16 cellular contexts compared by ENCODE assay signal in the genomic region with DNA sequence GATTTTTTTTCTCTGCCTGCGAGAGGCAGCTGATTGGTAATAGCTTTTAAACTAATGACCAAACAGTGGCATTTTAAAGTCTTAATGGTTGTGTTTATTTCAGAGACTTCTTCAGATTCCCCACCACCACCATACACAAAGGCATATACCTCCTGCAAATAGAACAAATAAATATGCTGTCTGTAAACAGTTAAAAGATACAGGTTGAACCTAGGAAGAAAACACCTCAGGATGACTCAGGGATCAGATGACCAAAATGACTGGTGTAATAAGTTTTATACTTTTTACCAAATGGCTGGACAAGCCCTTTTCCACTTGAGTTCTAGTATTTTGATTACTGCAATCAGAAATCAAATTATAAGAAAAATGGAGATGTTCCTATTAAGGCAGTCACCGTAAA.
DNase-seq lines count a peak whose midpoint lies in the region; ATAC-seq and TF ChIP-seq lines count a peak whose summit lies in the region.
"Had no signal": no experiment of that assay in that cellular context is flagged by ENCODE, and none has a peak within 500 bp of the region (broad histone marks: within the 10 kb centered on the region; RNA-seq: fewer than 3 reads in every experiment).

No MANE protein-coding gene starts in this region.

- intact Hi-C loops in mammary epithelial cell (cut with micrococcal nuclease): no loop called here
- intact Hi-C loops in MCF 10A (cut with micrococcal nuclease): no loop called here

- CTCF ChIA-PET in mammary epithelial cell (lab: Charles Lee; ENCODE audit: low non-redundant PET): no interaction called here
- CTCF ChIA-PET in MCF 10A (lab: Yijun Ruan, JAX): interaction anchor here (1.9 kb wide), 1 partner anchor 18 kb away, joined by 8 read pairs; no protein-coding TSS in a partner anchor
- CTCF ChIA-PET in SK-N-SH (lab: Yijun Ruan, JAX): no interaction called here

- no peaks in the 10 kb centered on the region for H3K9me2 ChIP-seq in SK-N-SH

- H3K4me3 Mint-ChIP-seq in MCF 10A (ENCODE audit: unreplicated experiment) (no peak overlapping the region), brain (peak overlapping the region in 2 of 5 experiments; percentile 10 to 41)

- H3K4me3 ChIP-seq in mammary epithelial cell (replicated peaks in 1 of 3; ENCODE audit: insufficient read depth in 1 of 3, low read depth in 2 of 3, low read length in 3 of 3): no peak overlapping the region
- H3K4me3 ChIP-seq in SK-N-SH (ENCODE audit: low read depth in 2 of 2, low read length in 1 of 2): no peak overlapping the region
- H3K4me3 ChIP-seq: GM23248, PC-9 had no signal

- dilution Hi-C loops in mammary epithelial cell (cut with HindIII; ENCODE audit: low sequenced_read_pairs): no loop called here

- ATAC-seq in GM21529 (IDR thresholded peaks at IDR 0.05; ENCODE audit: unreplicated experiment): no peak

- H3K9me3 Mint-ChIP-seq in MCF 10A (ENCODE audit: unreplicated experiment) (no peaks in the 10 kb centered on the region), brain (no peaks in the 10 kb centered on the region)

- H3K4me1 ChIP-seq in mammary epithelial cell (ENCODE audit: insufficient read depth, low read length): no peaks in the 10 kb centered on the region
- no peaks in the 10 kb centered on the region; a peak in 3 of 4 replicates for H3K4me1 ChIP-seq in SK-N-SH (ENCODE audit: control insufficient read depth in 1 of 2, insufficient read depth in 2 of 2, low read depth in 1 of 2, low read length in 1 of 2)
- H3K4me1 ChIP-seq: BE2C had no signal

- 96% methylated on average over 2 of the region's 2 CpGs for WGBS in mammary epithelial cell (ENCODE audit: low coverage, missing lambda C conversion rate)
- 85% methylated on average over 2 of the region's 2 CpGs for WGBS in SK-N-SH (ENCODE audit: low lambda C conversion rate)

- H3K36me3 ChIP-seq in mammary epithelial cell (ENCODE audit: insufficient read depth, low read length) (no peaks in the 10 kb centered on the region), SK-N-SH (replicated peaks in 1 of 2; ENCODE audit: control insufficient read depth in 1 of 2, insufficient read depth in 2 of 2, low read length in 1 of 2) (peaks cover 7 to 12% of the 10 kb centered on the region in 2 experiments)

- TF ChIP-seq CTCF in mammary epithelial cell (conservative IDR thresholded peaks at IDR 0.05 in 1 of 2, IDR thresholded peaks at IDR 0.05 in 1 of 2; ENCODE audit: extremely low read depth in 1 of 2, insufficient read depth in 1 of 2, low read depth in 1 of 2, low read length in 2 of 2) (no peak), MCF 10A (IDR thresholded peaks at IDR 0.05; ENCODE audit: unreplicated experiment) (no peak), brain (conservative IDR thresholded peaks at IDR 0.05) (no peak), SK-N-SH (IDR thresholded peaks at IDR 0.05) (no peak)

- H3K27me3 Mint-ChIP-seq in MCF 10A (ENCODE audit: insufficient read depth, unreplicated experiment): no peaks in the 10 kb centered on the region
- H3K27me3 Mint-ChIP-seq in brain: no peaks in the 10 kb centered on the region

- H3K9ac ChIP-seq in mammary epithelial cell (ENCODE audit: insufficient read depth, low read length): no peak overlapping the region
- no peak overlapping the region for H3K9ac ChIP-seq in SK-N-SH
- H3K9ac ChIP-seq: GM23248 had no signal

- no peak overlapping the region for H3K27ac ChIP-seq in mammary epithelial cell (ENCODE audit: insufficient read depth, low read depth, low read length)
- no peak overlapping the region for H3K27ac ChIP-seq in SK-N-SH (ENCODE audit: low read depth in 2 of 2, low read length in 1 of 2)
- H3K27ac ChIP-seq: GM23248, PC-9 had no signal

- no TSS peak for BruUV-seq in mammary epithelial cell (replicated peaks; lab: Mats Ljungman, UMichigan)
- BruUV-seq in MCF 10A (replicated peaks; lab: Mats Ljungman, UMichigan): no TSS peak

- H3F3A ChIP-seq in SK-N-SH (replicated peaks; ENCODE audit: insufficient read depth): no peaks in the 10 kb centered on the region

- no peak overlapping the region for H3K27ac Mint-ChIP-seq in MCF 10A (ENCODE audit: low read depth, unreplicated experiment)
- H3K27ac Mint-ChIP-seq in brain: peak overlapping the region in 4 of 5 experiments; percentile 4 to 76 (median 59)

- H3K4me1 Mint-ChIP-seq in MCF 10A (ENCODE audit: insufficient read depth, unreplicated experiment) (no peaks in the 10 kb centered on the region), brain (peaks cover 54% of the 10 kb centered on the region)

- no peak overlapping the region for H2AFZ ChIP-seq in mammary epithelial cell (ENCODE audit: low read depth, low read length)
- no peak overlapping the region for H2AFZ ChIP-seq in SK-N-SH (ENCODE audit: low read depth)
- H2AFZ ChIP-seq: GM23248, PC-9 had no signal

- H3K36me3 Mint-ChIP-seq in MCF 10A (ENCODE audit: insufficient read depth, unreplicated experiment) (peaks cover 4% of the 10 kb centered on the region), brain (peaks cover 16% of the 10 kb centered on the region)

- peak; percentile 14 for DNase-seq in mammary epithelial cell
- DNase-seq in MCF 10A (ENCODE audit: unreplicated experiment): no peak
- DNase-seq in kidney tubule cell (ENCODE audit: low spot score): peak; percentile 13
- DNase-seq in activated CD8-positive, alpha-beta memory T cell treated with anti-CD3 and anti-CD28 coated beads for 24 hours: no peak
- DNase-seq in SK-N-SH: no peak
- DNase-seq: BE2C, GF-D8, GM23248, KBM-7, NCI-H526, PC-9, RPMI8226, SHP77, SW 1271 had no signal

- no peaks in the 10 kb centered on the region for H3K9me3 ChIP-seq in mammary epithelial cell (replicated peaks; ENCODE audit: insufficient read depth, low read length)
- H3K9me3 ChIP-seq in SK-N-SH: no peaks in the 10 kb centered on the region
- H3K9me3 ChIP-seq: BE2C had no signal

- POLR2A ChIA-PET in MCF 10A (lab: Yijun Ruan, JAX) (no interaction called here), SK-N-SH (lab: Yijun Ruan, JAX) (no interaction called here)

- H3K4me2 ChIP-seq in mammary epithelial cell (ENCODE audit: insufficient read depth, low read depth, low read length) (no peak overlapping the region), SK-N-SH (no peak overlapping the region)
- H3K4me2 ChIP-seq: PC-9 had no signal

- in situ Hi-C loops in mammary epithelial cell (cut with MboI; ENCODE audit: low sequenced_read_pairs in 2 of 2): no loop called here

- TF ChIP-seq EP300 in SK-N-SH (IDR thresholded peaks at IDR 0.05; ENCODE audit: borderline replicate concordance in 1 of 2, low read depth in 1 of 2, low read length in 1 of 2): no peak

- H4K20me1 ChIP-seq in mammary epithelial cell (ENCODE audit: insufficient read depth, low read length) (no peaks in the 10 kb centered on the region), SK-N-SH (ENCODE audit: insufficient read depth) (no peaks in the 10 kb centered on the region)

- no peaks in the 10 kb centered on the region for H3K79me2 ChIP-seq in mammary epithelial cell (ENCODE audit: insufficient read depth, low read length)
- H3K79me2 ChIP-seq in SK-N-SH (ENCODE audit: insufficient read depth): no peaks in the 10 kb centered on the region

- H3K27me3 ChIP-seq in mammary epithelial cell (ENCODE audit: insufficient read depth, low read length) (no peaks in the 10 kb centered on the region), SK-N-SH (ENCODE audit: insufficient read depth) (no peaks in the 10 kb centered on the region)
- H3K27me3 ChIP-seq: BE2C had no signal

- TF ChIP-seq RAD21 in SK-N-SH (IDR thresholded peaks at IDR 0.05; ENCODE audit: low read length): no peak

TF ChIP-seq in SK-N-SH, 30 proteins besides CTCF, POLR2A, EP300 and RAD21:
- TF ChIP-seq NRF1 (IDR thresholded peaks at IDR 0.05; ENCODE audit: low read depth, low read length) (no peak), JUND (IDR thresholded peaks at IDR 0.05) (no peak), RFX5 (IDR thresholded peaks at IDR 0.05; ENCODE audit: low read length) (no peak), ELF1 (IDR thresholded peaks at IDR 0.05) (no peak), CHD2 (IDR thresholded peaks at IDR 0.05; ENCODE audit: low read length, partially characterized antibody) (no peak)
- TF ChIP-seq, protein P1, sequence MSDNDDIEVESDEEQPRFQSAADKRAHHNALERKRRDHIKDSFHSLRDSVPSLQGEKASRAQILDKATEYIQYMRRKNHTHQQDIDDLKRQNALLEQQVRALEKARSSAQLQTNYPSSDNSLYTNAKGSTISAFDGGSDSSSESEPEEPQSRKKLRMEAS (IDR thresholded peaks at IDR 0.05; ENCODE audit: low read depth): no peak
- TF ChIP-seq, protein P2, sequence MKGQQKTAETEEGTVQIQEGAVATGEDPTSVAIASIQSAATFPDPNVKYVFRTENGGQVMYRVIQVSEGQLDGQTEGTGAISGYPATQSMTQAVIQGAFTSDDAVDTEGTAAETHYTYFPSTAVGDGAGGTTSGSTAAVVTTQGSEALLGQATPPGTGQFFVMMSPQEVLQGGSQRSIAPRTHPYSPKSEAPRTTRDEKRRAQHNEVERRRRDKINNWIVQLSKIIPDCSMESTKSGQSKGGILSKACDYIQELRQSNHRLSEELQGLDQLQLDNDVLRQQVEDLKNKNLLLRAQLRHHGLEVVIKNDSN (IDR thresholded peaks at IDR 0.05; ENCODE audit: borderline replicate concordance, low read depth): no peak

Comparison
In these comparisons a context has a peak if more than half of its experiments do, and no peak if none do; other contexts are left out.
1. DNase-seq: peak in mammary epithelial cell (single experiment) and kidney tubule cell (single experiment); none in MCF 10A (single experiment), activated CD8-positive, alpha-beta memory T cell treated with anti-CD3 and anti-CD28 coated beads for 24 hours (single experiment) and SK-N-SH (single experiment).